20 cellular contexts compared by ENCODE assay signal in the genomic region with DNA sequence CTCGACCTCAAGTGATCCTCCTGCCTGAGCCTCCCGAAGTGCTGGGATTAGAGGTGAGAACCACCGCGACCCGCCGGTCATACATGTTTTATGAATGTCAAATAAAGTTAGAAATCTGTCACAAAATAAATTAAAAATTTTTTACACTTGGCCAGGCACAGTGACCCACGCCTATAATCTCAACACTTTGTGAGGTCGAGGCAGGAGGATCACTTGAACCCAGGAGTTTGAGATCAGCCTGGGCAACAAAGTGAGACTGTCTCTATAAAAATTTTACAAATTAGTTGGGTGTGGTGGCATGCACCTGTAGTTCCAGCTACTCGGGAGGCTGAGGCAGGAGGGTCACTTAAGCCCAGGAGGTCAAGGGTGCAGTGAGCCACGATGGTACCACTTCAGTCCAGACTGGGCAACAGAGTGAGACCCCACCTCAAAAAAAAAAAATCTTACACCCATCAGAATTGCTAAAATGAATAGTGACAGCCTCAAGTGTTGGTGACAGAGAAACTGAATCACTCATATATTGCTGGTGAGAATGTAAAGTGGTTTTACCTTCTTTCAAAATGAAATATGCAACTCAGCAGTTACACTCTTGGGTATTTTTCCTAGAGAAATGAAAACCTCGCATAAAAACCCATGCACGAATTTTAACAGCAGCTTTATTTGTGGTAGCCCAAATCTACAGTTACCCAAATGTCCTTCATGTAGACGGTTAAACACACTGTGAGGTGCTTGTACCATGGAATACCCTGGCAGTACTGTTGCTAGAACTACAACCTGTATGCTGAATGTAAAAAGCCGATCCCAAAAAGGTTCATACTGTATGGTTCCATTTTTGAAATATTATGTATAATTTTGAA. TPM values are rescaled to one million over a fixed set of nuclear protein-coding genes. Genes with fewer than 3 reads are reported as not detected.
A peak's percentile ranks its signal among the peaks of the same experiment; 100 is the strongest.
DNase-seq lines count a peak whose midpoint lies in the region; ATAC-seq and TF ChIP-seq lines count a peak whose summit lies in the region.
"Had no signal": no experiment of that assay in that cellular context is flagged by ENCODE, and none has a peak within 500 bp of the region (broad histone marks: within the 10 kb centered on the region; RNA-seq: fewer than 3 reads in every experiment).

No MANE protein-coding gene starts in this region.

- H3K4me1 ChIP-seq in left ventricle myocardium inferior, result peaks cover 34% of the 10 kb centered on the region
- H3K4me1 ChIP-seq: parathyroid adenoma had no signal

- peak overlapping the region; percentile 16 for H3K27ac Mint-ChIP-seq in T-helper 1 cell treated with Interleukin-12 subunit alpha and Interleukin-12 subunit beta and Interleukin-4 antibody, amounts not matched to agents 30 μg/mL and 1 μg/mL, for 36 hours
- H3K27ac Mint-ChIP-seq in chondrocyte (ENCODE audit: unreplicated experiment), result no peak overlapping the region
- peak overlapping the region in 1 of 2 donors; percentile 70 for H3K27ac Mint-ChIP-seq in stimulated activated naive CD8-positive, alpha-beta T cell treated with anti-CD3 and anti-CD28 coated beads, Interleukin-15, amount 100 ng/mL, for 72 hours
- H3K27ac Mint-ChIP-seq: nephron progenitor cell had no signal

- H3K36me3 Mint-ChIP-seq in T-helper 1 cell treated with Interleukin-12 subunit alpha and Interleukin-12 subunit beta and Interleukin-4 antibody, amounts not matched to agents 30 μg/mL and 1 μg/mL, for 36 hours (ENCODE audit: low read depth), result peaks cover 67% of the 10 kb centered on the region
- H3K36me3 Mint-ChIP-seq in chondrocyte (ENCODE audit: low read depth), result peaks cover 36% of the 10 kb centered on the region

- H3K4me3 ChIP-seq in left ventricle myocardium inferior, result no peak overlapping the region
- H3K4me3 ChIP-seq: coronary artery, transverse colon had no signal

- H3K27me3 Mint-ChIP-seq in T-helper 1 cell treated with Interleukin-12 subunit alpha and Interleukin-12 subunit beta and Interleukin-4 antibody, amounts not matched to agents 30 μg/mL and 1 μg/mL, for 36 hours (ENCODE audit: low read depth), result no peaks in the 10 kb centered on the region
- H3K27me3 Mint-ChIP-seq in chondrocyte (ENCODE audit: low read depth), result no peaks in the 10 kb centered on the region
- no peaks in the 10 kb centered on the region for H3K27me3 Mint-ChIP-seq in stimulated activated naive CD8-positive, alpha-beta T cell treated with anti-CD3 and anti-CD28 coated beads, Interleukin-15, amount 100 ng/mL, for 72 hours

- H3K27ac ChIP-seq in left ventricle myocardium inferior (replicated peaks), result no peak overlapping the region
- H3K27ac ChIP-seq: coronary artery, parathyroid adenoma, transverse colon had no signal

- ATAC-seq in stimulated activated naive CD8-positive, alpha-beta T cell treated with anti-CD3 and anti-CD28 coated beads, Interleukin-15, amount 100 ng/mL, for 72 hours, result peak; percentile 59
- no peak for ATAC-seq in GM18861 (IDR thresholded peaks at IDR 0.05; ENCODE audit: unreplicated experiment)
- ATAC-seq: SK-N-SH treated with all-trans-retinoic acid at 6 μM for 48 hours had no signal

- H3K9me3 Mint-ChIP-seq in T-helper 1 cell treated with Interleukin-12 subunit alpha and Interleukin-12 subunit beta and Interleukin-4 antibody, amounts not matched to agents 30 μg/mL and 1 μg/mL, for 36 hours, result peaks cover 10% of the 10 kb centered on the region
- H3K9me3 Mint-ChIP-seq in chondrocyte (ENCODE audit: low read depth), result peaks cover 10% of the 10 kb centered on the region
- peaks cover 10 to 13% of the 10 kb centered on the region in 2 donors for H3K9me3 Mint-ChIP-seq in stimulated activated naive CD8-positive, alpha-beta T cell treated with anti-CD3 and anti-CD28 coated beads, Interleukin-15, amount 100 ng/mL, for 72 hours

- H3K4me3 Mint-ChIP-seq in T-helper 1 cell treated with Interleukin-12 subunit alpha and Interleukin-12 subunit beta and Interleukin-4 antibody, amounts not matched to agents 30 μg/mL and 1 μg/mL, for 36 hours, result no peak overlapping the region
- H3K4me3 Mint-ChIP-seq in chondrocyte (ENCODE audit: unreplicated experiment), result no peak overlapping the region
- H3K4me3 Mint-ChIP-seq in stimulated activated naive CD8-positive, alpha-beta T cell treated with anti-CD3 and anti-CD28 coated beads, Interleukin-15, amount 100 ng/mL, for 72 hours, result no peak overlapping the region
- H3K4me3 Mint-ChIP-seq: nephron progenitor cell had no signal

- H3K4me1 Mint-ChIP-seq in T-helper 1 cell treated with Interleukin-12 subunit alpha and Interleukin-12 subunit beta and Interleukin-4 antibody, amounts not matched to agents 30 μg/mL and 1 μg/mL, for 36 hours (ENCODE audit: low read depth), result peaks cover 56% of the 10 kb centered on the region
- H3K4me1 Mint-ChIP-seq in chondrocyte (ENCODE audit: low read depth), result peaks cover 41% of the 10 kb centered on the region
- peaks cover 64% of the 10 kb centered on the region for H3K4me1 Mint-ChIP-seq in stimulated activated naive CD8-positive, alpha-beta T cell treated with anti-CD3 and anti-CD28 coated beads, Interleukin-15, amount 100 ng/mL, for 72 hours
- H3K4me1 Mint-ChIP-seq: nephron progenitor cell had no signal

- TF ChIP-seq CTCF in left ventricle myocardium inferior (IDR thresholded peaks at IDR 0.05; ENCODE audit: borderline replicate concordance) (no peak), chondrocyte (IDR thresholded peaks at IDR 0.05) (no peak)

- peaks cover 81% of the 10 kb centered on the region for H3K36me3 ChIP-seq in left ventricle myocardium inferior

- no peaks in the 10 kb centered on the region for H3K27me3 ChIP-seq in left ventricle myocardium inferior (ENCODE audit: low read depth)
- H3K27me3 ChIP-seq: brain microvascular endothelial cell, transverse colon had no signal

- intact Hi-C loops in cardiac septum (cut with DNase I) (loop anchor here (5.0 kb wide), 1 partner anchor 134 kb away; no protein-coding TSS in a partner anchor), left ventricle myocardium inferior (cut with micrococcal nuclease) (no loop called here)

- DNase-seq in cardiac septum (ENCODE audit: low spot score) (peak; percentile 43), left ventricle myocardium inferior (no peak), chondrocyte (ENCODE audit: low spot score) (peak; percentile 12), DMS79 (lab: John Stamatoyannopoulos, UW) (no peak), NCI-H1694 treated with DMSO at 0.1 percent for 48 hours (lab: John Stamatoyannopoulos, UW) (no peak)
- no peak for DNase-seq in stimulated activated naive CD8-positive, alpha-beta T cell treated with anti-CD3 and anti-CD28 coated beads, Interleukin-15, amount 100 ng/mL, for 72 hours
- DNase-seq: activated T-cell treated with anti-CD3 and anti-CD28 coated beads for 4 hours; brain microvascular endothelial cell; DND-41; NCI-H2081; NCI-H446 treated with DMSO at 0.1 percent for 48 hours; nephron progenitor cell; stimulated activated CD4-positive, alpha-beta T cell treated with anti-CD3 and anti-CD28 coated beads, Interleukin-2, amount 100 ng/mL, for 24 hours; stimulated activated naive CD4-positive, alpha-beta T cell; transverse colon had no signal

- no peaks in the 10 kb centered on the region for H3K9me3 ChIP-seq in left ventricle myocardium inferior (replicated peaks)
- H3K9me3 ChIP-seq: transverse colon had no signal

RNA-seq across cellular contexts. Expression of gene MED15, which starts 55.4 kb away (rescaled TPM):
- total RNA-seq in cardiac septum (43.9 TPM), left ventricle myocardium inferior (40.3 TPM), chondrocyte (105 to 111 TPM (median 110 TPM) in 3 replicates)

Comparison
In these comparisons a context has a peak if more than half of its experiments do, and no peak if none do; other contexts are left out.
1. DNase-seq: peak in cardiac septum (single experiment) and chondrocyte (single experiment); none in left ventricle myocardium inferior (single experiment), stimulated activated naive CD8-positive, alpha-beta T cell treated with anti-CD3 and anti-CD28 coated beads, Interleukin-15, amount 100 ng/mL, for 72 hours (0 of 2), DMS79 (single experiment) and NCI-H1694 treated with DMSO at 0.1 percent for 48 hours (single experiment).